In the genomic region with DNA sequence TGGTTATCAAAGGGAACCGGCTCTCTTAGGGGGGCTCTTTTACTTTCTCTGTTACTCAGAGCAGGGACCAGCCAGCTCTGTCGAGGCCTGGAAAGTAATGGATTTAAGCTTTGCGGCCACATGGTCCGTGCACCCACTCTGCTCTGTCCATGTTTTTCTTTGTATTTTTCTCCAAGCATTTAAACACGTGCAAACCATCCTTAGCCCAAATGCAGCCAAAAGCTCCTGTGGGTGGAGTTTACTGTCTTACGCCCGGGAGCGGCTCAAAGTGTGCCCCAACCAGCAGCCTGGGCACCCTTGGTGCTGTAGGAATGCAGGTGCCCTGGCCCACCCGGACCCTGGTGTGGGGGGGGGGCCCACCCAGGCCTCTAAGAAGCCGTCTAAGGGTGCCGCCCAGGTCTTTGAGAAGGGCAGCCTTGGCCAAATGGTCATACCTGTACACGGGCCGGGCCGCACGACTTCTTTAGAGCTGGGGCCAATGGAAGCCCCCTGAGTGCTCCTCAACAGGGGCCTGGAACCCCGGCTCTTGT, we compare ENCODE assay signal across 1 cellular context.
TF ChIP-seq lines count a peak whose summit lies in the region.

No MANE protein-coding gene starts in this region.

TF ChIP-seq in GM23338, 12 proteins besides CTCF, POLR2A, EP300 and RAD21 (continued from another document):
- TF ChIP-seq ZNF331 (CRISPR knock-in tag; IDR thresholded peaks at IDR 0.05; ENCODE audit: low read depth), result no peak
- TF ChIP-seq, protein P1, sequence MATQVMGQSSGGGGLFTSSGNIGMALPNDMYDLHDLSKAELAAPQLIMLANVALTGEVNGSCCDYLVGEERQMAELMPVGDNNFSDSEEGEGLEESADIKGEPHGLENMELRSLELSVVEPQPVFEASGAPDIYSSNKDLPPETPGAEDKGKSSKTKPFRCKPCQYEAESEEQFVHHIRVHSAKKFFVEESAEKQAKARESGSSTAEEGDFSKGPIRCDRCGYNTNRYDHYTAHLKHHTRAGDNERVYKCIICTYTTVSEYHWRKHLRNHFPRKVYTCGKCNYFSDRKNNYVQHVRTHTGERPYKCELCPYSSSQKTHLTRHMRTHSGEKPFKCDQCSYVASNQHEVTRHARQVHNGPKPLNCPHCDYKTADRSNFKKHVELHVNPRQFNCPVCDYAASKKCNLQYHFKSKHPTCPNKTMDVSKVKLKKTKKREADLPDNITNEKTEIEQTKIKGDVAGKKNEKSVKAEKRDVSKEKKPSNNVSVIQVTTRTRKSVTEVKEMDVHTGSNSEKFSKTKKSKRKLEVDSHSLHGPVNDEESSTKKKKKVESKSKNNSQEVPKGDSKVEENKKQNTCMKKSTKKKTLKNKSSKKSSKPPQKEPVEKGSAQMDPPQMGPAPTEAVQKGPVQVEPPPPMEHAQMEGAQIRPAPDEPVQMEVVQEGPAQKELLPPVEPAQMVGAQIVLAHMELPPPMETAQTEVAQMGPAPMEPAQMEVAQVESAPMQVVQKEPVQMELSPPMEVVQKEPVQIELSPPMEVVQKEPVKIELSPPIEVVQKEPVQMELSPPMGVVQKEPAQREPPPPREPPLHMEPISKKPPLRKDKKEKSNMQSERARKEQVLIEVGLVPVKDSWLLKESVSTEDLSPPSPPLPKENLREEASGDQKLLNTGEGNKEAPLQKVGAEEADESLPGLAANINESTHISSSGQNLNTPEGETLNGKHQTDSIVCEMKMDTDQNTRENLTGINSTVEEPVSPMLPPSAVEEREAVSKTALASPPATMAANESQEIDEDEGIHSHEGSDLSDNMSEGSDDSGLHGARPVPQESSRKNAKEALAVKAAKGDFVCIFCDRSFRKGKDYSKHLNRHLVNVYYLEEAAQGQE (IDR thresholded peaks at IDR 0.05; ENCODE audit: unreplicated experiment), result no peak
- TF ChIP-seq JUNB (IDR thresholded peaks at IDR 0.05; ENCODE audit: unreplicated experiment), result no peak
- no peak for TF ChIP-seq CREB1 (CRISPR knock-in tag; IDR thresholded peaks at IDR 0.05; ENCODE audit: low read depth)
- TF ChIP-seq, protein P2, sequence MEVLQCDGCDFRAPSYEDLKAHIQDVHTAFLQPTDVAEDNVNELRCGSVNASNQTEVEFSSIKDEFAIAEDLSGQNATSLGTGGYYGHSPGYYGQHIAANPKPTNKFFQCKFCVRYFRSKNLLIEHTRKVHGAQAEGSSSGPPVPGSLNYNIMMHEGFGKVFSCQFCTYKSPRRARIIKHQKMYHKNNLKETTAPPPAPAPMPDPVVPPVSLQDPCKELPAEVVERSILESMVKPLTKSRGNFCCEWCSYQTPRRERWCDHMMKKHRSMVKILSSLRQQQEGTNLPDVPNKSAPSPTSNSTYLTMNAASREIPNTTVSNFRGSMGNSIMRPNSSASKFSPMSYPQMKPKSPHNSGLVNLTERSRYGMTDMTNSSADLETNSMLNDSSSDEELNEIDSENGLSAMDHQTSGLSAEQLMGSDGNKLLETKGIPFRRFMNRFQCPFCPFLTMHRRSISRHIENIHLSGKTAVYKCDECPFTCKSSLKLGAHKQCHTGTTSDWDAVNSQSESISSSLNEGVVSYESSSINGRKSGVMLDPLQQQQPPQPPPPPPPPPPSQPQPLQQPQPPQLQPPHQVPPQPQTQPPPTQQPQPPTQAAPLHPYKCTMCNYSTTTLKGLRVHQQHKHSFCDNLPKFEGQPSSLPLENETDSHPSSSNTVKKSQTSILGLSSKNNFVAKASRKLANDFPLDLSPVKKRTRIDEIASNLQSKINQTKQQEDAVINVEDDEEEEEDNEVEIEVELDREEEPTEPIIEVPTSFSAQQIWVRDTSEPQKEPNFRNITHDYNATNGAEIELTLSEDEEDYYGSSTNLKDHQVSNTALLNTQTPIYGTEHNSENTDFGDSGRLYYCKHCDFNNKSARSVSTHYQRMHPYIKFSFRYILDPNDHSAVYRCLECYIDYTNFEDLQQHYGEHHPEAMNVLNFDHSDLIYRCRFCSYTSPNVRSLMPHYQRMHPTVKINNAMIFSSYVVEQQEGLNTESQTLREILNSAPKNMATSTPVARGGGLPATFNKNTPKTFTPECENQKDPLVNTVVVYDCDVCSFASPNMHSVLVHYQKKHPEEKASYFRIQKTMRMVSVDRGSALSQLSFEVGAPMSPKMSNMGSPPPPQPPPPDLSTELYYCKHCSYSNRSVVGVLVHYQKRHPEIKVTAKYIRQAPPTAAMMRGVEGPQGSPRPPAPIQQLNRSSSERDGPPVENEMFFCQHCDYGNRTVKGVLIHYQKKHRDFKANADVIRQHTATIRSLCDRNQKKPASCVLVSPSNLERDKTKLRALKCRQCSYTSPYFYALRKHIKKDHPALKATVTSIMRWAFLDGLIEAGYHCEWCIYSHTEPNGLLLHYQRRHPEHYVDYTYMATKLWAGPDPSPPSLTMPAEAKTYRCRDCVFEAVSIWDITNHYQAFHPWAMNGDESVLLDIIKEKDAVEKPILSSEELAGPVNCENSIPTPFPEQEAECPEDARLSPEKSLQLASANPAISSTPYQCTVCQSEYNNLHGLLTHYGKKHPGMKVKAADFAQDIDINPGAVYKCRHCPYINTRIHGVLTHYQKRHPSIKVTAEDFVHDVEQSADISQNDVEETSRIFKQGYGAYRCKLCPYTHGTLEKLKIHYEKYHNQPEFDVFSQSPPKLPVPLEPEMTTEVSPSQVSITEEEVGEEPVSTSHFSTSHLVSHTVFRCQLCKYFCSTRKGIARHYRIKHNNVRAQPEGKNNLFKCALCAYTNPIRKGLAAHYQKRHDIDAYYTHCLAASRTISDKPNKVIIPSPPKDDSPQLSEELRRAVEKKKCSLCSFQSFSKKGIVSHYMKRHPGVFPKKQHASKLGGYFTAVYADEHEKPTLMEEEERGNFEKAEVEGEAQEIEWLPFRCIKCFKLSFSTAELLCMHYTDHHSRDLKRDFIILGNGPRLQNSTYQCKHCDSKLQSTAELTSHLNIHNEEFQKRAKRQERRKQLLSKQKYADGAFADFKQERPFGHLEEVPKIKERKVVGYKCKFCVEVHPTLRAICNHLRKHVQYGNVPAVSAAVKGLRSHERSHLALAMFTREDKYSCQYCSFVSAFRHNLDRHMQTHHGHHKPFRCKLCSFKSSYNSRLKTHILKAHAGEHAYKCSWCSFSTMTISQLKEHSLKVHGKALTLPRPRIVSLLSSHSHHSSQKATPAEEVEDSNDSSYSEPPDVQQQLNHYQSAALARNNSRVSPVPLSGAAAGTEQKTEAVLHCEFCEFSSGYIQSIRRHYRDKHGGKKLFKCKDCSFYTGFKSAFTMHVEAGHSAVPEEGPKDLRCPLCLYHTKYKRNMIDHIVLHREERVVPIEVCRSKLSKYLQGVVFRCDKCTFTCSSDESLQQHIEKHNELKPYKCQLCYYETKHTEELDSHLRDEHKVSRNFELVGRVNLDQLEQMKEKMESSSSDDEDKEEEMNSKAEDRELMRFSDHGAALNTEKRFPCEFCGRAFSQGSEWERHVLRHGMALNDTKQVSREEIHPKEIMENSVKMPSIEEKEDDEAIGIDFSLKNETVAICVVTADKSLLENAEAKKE (CRISPR knock-in tag; IDR thresholded peaks at IDR 0.05), result no peak
- TF ChIP-seq EZH2 (IDR thresholded peaks at IDR 0.05; ENCODE audit: low read depth, unreplicated experiment), result no peak
- no peak for TF ChIP-seq EZH2phosphoT487 (IDR thresholded peaks at IDR 0.05; ENCODE audit: unreplicated experiment)
- no peak for TF ChIP-seq STAT1 (IDR thresholded peaks at IDR 0.05; ENCODE audit: unreplicated experiment)
